Comparison of ENCODE assay signal across 19 cellular contexts in the genomic region with DNA sequence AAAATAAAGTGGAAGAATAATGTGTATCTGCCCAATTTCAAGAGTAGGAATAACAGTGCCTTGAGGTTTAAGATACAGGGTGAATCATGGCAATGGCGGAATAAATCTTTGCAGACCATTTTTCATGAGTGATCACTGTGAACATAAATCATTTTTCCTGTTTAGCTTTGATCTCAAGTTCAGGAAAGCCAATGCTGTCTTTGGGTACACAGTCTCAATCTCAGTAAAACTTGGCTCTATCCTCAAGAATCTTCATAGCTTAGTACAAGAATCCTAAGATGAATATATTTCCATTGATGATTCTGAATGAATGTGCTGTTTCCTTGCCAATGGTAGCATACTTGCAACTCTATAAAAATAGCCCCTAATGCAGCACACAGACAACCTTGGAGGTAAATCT. TPM values are rescaled to one million over a fixed set of nuclear protein-coding genes. Genes with fewer than 3 reads are reported as not detected.
DNase-seq lines count a peak whose midpoint lies in the region; ATAC-seq, FAIRE-seq and TF ChIP-seq lines count a peak whose summit lies in the region.
"Had no signal": no experiment of that assay in that cellular context is flagged by ENCODE, and none has a peak within 500 bp of the region (broad histone marks: within the 10 kb centered on the region; RNA-seq: fewer than 3 reads in every experiment).

No MANE protein-coding gene starts in this region.

- in situ Hi-C loops in GM12878 (cut with MboI) = loop anchor here (25.0 kb wide), 1 partner anchor 1266 kb away; a partner anchor contains a TSS

- no peaks in the 10 kb centered on the region for H3F3A ChIP-seq in smooth muscle cell (ENCODE audit: low read depth)

- no peaks in the 10 kb centered on the region for H3K27me3 ChIP-seq in liver (ENCODE audit: control insufficient read depth in 4 of 4, insufficient read depth in 4 of 4, low read length in 3 of 4)
- H3K27me3 ChIP-seq in right lobe of liver = no peaks in the 10 kb centered on the region
- no peaks in the 10 kb centered on the region for H3K27me3 ChIP-seq in GM12878 (replicated peaks in 1 of 2; ENCODE audit: control insufficient read depth in 2 of 2, insufficient read depth in 2 of 2, low read length in 1 of 2)
- H3K27me3 ChIP-seq in smooth muscle cell (ENCODE audit: low read depth) = no peaks in the 10 kb centered on the region
- H3K27me3 ChIP-seq in left lung = no peaks in the 10 kb centered on the region
- H3K27me3 ChIP-seq: foreskin keratinocyte, Peyer's patch had no signal

- no peak for FAIRE-seq in GM12878 (lab: Jason Lieb, UNC)
- FAIRE-seq: endometrium, kidney had no signal

- POLR2A ChIA-PET in GM12878 (lab: Charles Lee) = interaction anchor here (1.1 to 1.7 kb wide), 4 partner anchors 8 to 69 kb away, joined by 3 to 4 read pairs (median 4); no protein-coding TSS in a partner anchor

- DNase-seq in right lobe of liver (no peak), RPMI7951 (ENCODE audit: low read depth) (peak; percentile 37), GM12878 (ENCODE audit: low read depth, low spot score) (no peak), smooth muscle cell (lab: John Stamatoyannopoulos, UW; ENCODE audit: unreplicated experiment) (no peak), left lung (no peak)
- no peak for DNase-seq in central memory CD4-positive, alpha-beta T cell
- DNase-seq: COR-L47; foreskin keratinocyte; IMR-90; kidney; NCI-H1694; NCI-H774; Peyer's patch; posterior cingulate gyrus; stimulated activated CD4-positive, alpha-beta T cell treated with anti-CD3 and anti-CD28 coated beads, Interleukin-2, amount 100 ng/mL, for 24 hours; stimulated activated naive CD8-positive, alpha-beta T cell treated with anti-CD3 and anti-CD28 coated beads, Interleukin-15, amount 100 ng/mL, for 72 hours had no signal

- TF ChIP-seq EP300 in GM12878 (IDR thresholded peaks at IDR 0.05; ENCODE audit: borderline replicate concordance in 1 of 2, control insufficient read depth in 1 of 2, low read depth in 2 of 2, low read length in 2 of 2) = no peak

- no peak overlapping the region for H2AFZ ChIP-seq in GM12878 (ENCODE audit: control insufficient read depth, low read depth, low read length)
- no peak overlapping the region for H2AFZ ChIP-seq in smooth muscle cell (ENCODE audit: low read depth)

- no peak for TF ChIP-seq CTCF in liver (IDR thresholded peaks at IDR 0.05; ENCODE audit: low read depth, low read length, missing input control)
- no peak for TF ChIP-seq CTCF in right lobe of liver (IDR thresholded peaks at IDR 0.05)
- no peak for TF ChIP-seq CTCF in GM12878 (IDR thresholded peaks at IDR 0.05 in 2 of 3, conservative IDR thresholded peaks at IDR 0.05 in 1 of 3; ENCODE audit: control insufficient read depth in 2 of 3, extremely low read depth in 1 of 3, insufficient read depth in 1 of 3, low read depth in 3 of 3, low read length in 3 of 3)
- TF ChIP-seq CTCF in smooth muscle cell (IDR thresholded peaks at IDR 0.05; ENCODE audit: borderline replicate concordance, insufficient read depth, poor library complexity, severe bottlenecking) = no peak
- TF ChIP-seq CTCF in left lung (IDR thresholded peaks at IDR 0.05) = no peak

- CTCF ChIA-PET in GM12878 (lab: Yijun Ruan, JAX) = interaction anchor here (0.8 to 2.9 kb wide), 8 partner anchors 8 to 185 kb away, joined by 3 to 23 read pairs (median 6); no protein-coding TSS in a partner anchor

- peaks cover 3 to 32% (median 13%) of the 10 kb centered on the region in 4 donors for H3K4me1 ChIP-seq in liver (ENCODE audit: control insufficient read depth in 4 of 4, insufficient read depth in 4 of 4, low read length in 3 of 4)
- peaks cover 0 to 49% (median 17%) of the 10 kb centered on the region in 4 donors for H3K4me1 ChIP-seq in right lobe of liver
- peaks cover 13% of the 10 kb centered on the region; the same call in 1 of the 2 replicates for H3K4me1 ChIP-seq in GM12878 (ENCODE audit: control insufficient read depth, insufficient read depth, low read length)
- peaks cover 11% of the 10 kb centered on the region for H3K4me1 ChIP-seq in smooth muscle cell (ENCODE audit: low read depth)
- H3K4me1 ChIP-seq in left lung = peaks cover 9 to 93% of the 10 kb centered on the region in 2 donors

- no peak overlapping the region for H3K9ac ChIP-seq in liver (ENCODE audit: low read depth in 1 of 2, low read length in 2 of 2)
- H3K9ac ChIP-seq in GM12878 (ENCODE audit: control insufficient read depth, insufficient read depth, low read length) = no peak overlapping the region
- H3K9ac ChIP-seq in smooth muscle cell (ENCODE audit: low read depth) = no peak overlapping the region

- H3K27ac ChIP-seq in liver (ENCODE audit: low read depth in 1 of 2, low read length in 2 of 2) (no peak overlapping the region), right lobe of liver (no peak overlapping the region), GM12878 (ENCODE audit: control insufficient read depth, insufficient read depth) (no peak overlapping the region), smooth muscle cell (ENCODE audit: low read depth) (peak overlapping the region; percentile 0), left lung (peak overlapping the region in 1 of 2 donors; percentile 98)
- H3K27ac ChIP-seq: foreskin keratinocyte, HL-60, Peyer's patch had no signal

- 96% methylated on average over 1 of the region's 1 CpG for WGBS in liver
- 92% methylated on average over 1 of the region's 1 CpG for WGBS in right lobe of liver (ENCODE audit: insufficient coverage, low coverage, low lambda C conversion rate, missing lambda C conversion rate)
- 100% methylated on average over 1 of the region's 1 CpG for WGBS in GM12878 (ENCODE audit: insufficient coverage, insufficient replicate concordance, low lambda C conversion rate, missing lambda C conversion rate)
- 76% methylated on average over 1 of the region's 1 CpG for WGBS in smooth muscle cell (ENCODE audit: low lambda C conversion rate)

- TF ChIP-seq RAD21 in liver (IDR thresholded peaks at IDR 0.05) (no peak), GM12878 (IDR thresholded peaks at IDR 0.05; ENCODE audit: insufficient read depth, low read depth, low read length) (no peak)

- ATAC-seq in right lobe of liver (no peak), GM12878 (no peak), left lung (no peak)
- ATAC-seq: foreskin keratinocyte; stimulated activated naive CD8-positive, alpha-beta T cell treated with anti-CD3 and anti-CD28 coated beads, Interleukin-15, amount 100 ng/mL, for 72 hours had no signal

- RAD21 ChIA-PET in GM12878 (lab: Charles Lee; ENCODE audit: unreplicated experiment) = interaction anchor here (0.6 to 2.3 kb wide), 7 partner anchors 13 to 206 kb away, joined by 4 to 14 read pairs (median 6); no protein-coding TSS in a partner anchor

- H3K4me3 ChIP-seq in liver (ENCODE audit: low read depth in 1 of 3, low read length in 3 of 3) (no peak overlapping the region), right lobe of liver (no peak overlapping the region), GM12878 (no peak overlapping the region), smooth muscle cell (no peak overlapping the region), left lung (peak overlapping the region in 1 of 2 donors; percentile 77)
- H3K4me3 ChIP-seq: Peyer's patch had no signal

- H4K20me1 ChIP-seq in GM12878 (ENCODE audit: control insufficient read depth, insufficient read depth) (no peaks in the 10 kb centered on the region), smooth muscle cell (ENCODE audit: low read depth) (peaks cover 100% of the 10 kb centered on the region)

- BruUV-seq in GM12878 (replicated peaks; lab: Mats Ljungman, UMichigan) = no TSS peak

- peak overlapping the region; percentile 43 for H3K4me2 ChIP-seq in GM12878 (ENCODE audit: control insufficient read depth, insufficient read depth)
- no peak overlapping the region for H3K4me2 ChIP-seq in smooth muscle cell

- SMC1A ChIA-PET in GM12878 (lab: Charles Lee; ENCODE audit: uncharacterized antibody, unreplicated experiment) = interaction anchor here (0.7 to 5.7 kb wide), 10 partner anchors 12 to 184 kb away, joined by 3 to 43 read pairs (median 8); no protein-coding TSS in a partner anchor

- intact Hi-C loops in right lobe of liver (cut with DNase I) (no loop called here), GM12878 (cut with micrococcal nuclease; ENCODE audit: unreplicated experiment) (no loop called here), left lung (cut with DNase I) (no loop called here)

- TF ChIP-seq POLR2A in right lobe of liver (IDR thresholded peaks at IDR 0.05) (no peak), GM12878 (IDR thresholded peaks at IDR 0.05; ENCODE audit: low read depth, low read length) (no peak)

- H3K9me3 ChIP-seq in liver (ENCODE audit: control insufficient read depth in 4 of 4, low read length in 3 of 4) (no peaks in the 10 kb centered on the region), right lobe of liver (no peaks in the 10 kb centered on the region), GM12878 (replicated peaks; ENCODE audit: control insufficient read depth, insufficient read depth, low read length) (no peaks in the 10 kb centered on the region), smooth muscle cell (replicated peaks; ENCODE audit: low read depth) (no peaks in the 10 kb centered on the region), left lung (no peaks in the 10 kb centered on the region)
- H3K9me3 ChIP-seq: Peyer's patch had no signal

- H3K79me2 ChIP-seq in GM12878 (ENCODE audit: control insufficient read depth, insufficient read depth, low read length) (peaks cover 89% of the 10 kb centered on the region), smooth muscle cell (ENCODE audit: low read depth) (peaks cover 93% of the 10 kb centered on the region)

- H3K36me3 ChIP-seq in liver (ENCODE audit: control insufficient read depth in 4 of 4, insufficient read depth in 3 of 4, low read depth in 1 of 4, low read length in 3 of 4) (peaks cover 2 to 76% (median 39%) of the 10 kb centered on the region in 4 donors), right lobe of liver (peaks cover 5 to 53% (median 35%) of the 10 kb centered on the region in 4 donors), GM12878 (ENCODE audit: control insufficient read depth in 2 of 2, insufficient read depth in 2 of 2, low read length in 1 of 2) (peaks cover 0 to 11% of the 10 kb centered on the region in 2 experiments; a peak in 3 of 4 replicates), smooth muscle cell (ENCODE audit: low read depth) (peaks cover 40% of the 10 kb centered on the region), left lung (peaks cover 0 to 62% of the 10 kb centered on the region in 2 donors)

RNA-seq across cellular contexts. Expression of a gene that starts 6.8 kb away (rescaled TPM):
- total RNA-seq in liver (100 to 1,000 TPM in 1 of 2 donors, 10 to 100 TPM in 1; 20.8 to 444 TPM), right lobe of liver (100 to 1,000 TPM; 118 to 726 (median 515) TPM), GM12878 (2014; rRNA removed) (70.4 and 89.2 TPM in 2 replicates), GM12878 (2014; rRNA removed; fragmentation: Illumina TruSeq; extraction: Trizol) (112 and 115 TPM in 2 replicates), GM12878 (2021) (97.0 and 102 TPM in 2 replicates), smooth muscle cell (189 and 239 TPM in 2 replicates), left lung (100 to 1,000 TPM in 1 of 2 donors, 10 to 100 TPM in 1; 98.1 to 425 TPM)
- polyA plus RNA-seq in liver (100 to 1,000 TPM; 134 to 185 TPM), GM12878 (2011; rRNA removed) (173 and 276 TPM in 2 replicates), GM12878 (2014; fragmentation: Illumina TruSeq; extraction: Trizol) (96.3 and 122 TPM in 2 replicates), GM12878 (2014; fragmentation: Nextera tagmentation; extraction: Ambion mirVana) (10 to 100 TPM; 28.3 to 29.9 TPM), GM12878 (2014; rRNA removed) (43.6 and 60.3 TPM in 2 replicates), GM12878 (2016; fragmentation: Nextera tagmentation; extraction: Ambion mirVana) (10 to 100 TPM; 67.5 to 79.6 TPM), smooth muscle cell (49.1 and 53.3 TPM in 2 replicates)
- 231 and 289 TPM in 2 replicates for total RNA-seq in RPMI7951 (2014; rRNA removed; shearing (Covaris generic))
- total RNA-seq in GM12878 (2013; cell fraction: nucleolus; rRNA removed) = 297 and 310 TPM in 2 replicates
- 32.0 TPM for polyA plus RNA-seq in GM12878 (2011; ENCODE audit: low read depth)
- polyA plus RNA-seq in GM12878 (2011; cell fraction: cytosol; rRNA removed) = 44.5 and 59.5 TPM in 2 replicates
- 67.0 and 82.7 TPM in 2 replicates for polyA plus RNA-seq in GM12878 (2011; cell fraction: nucleus; rRNA removed)
- 61.5 and 107 TPM in 2 replicates for polyA plus RNA-seq in GM12878 (2012)
- polyA minus RNA-seq in GM12878 (2011; rRNA and poly(A)+ RNA removed) = 113 and 151 TPM in 2 replicates
- 137 and 168 TPM in 2 replicates for polyA minus RNA-seq in GM12878 (2011; cell fraction: cytosol; rRNA and poly(A)+ RNA removed)
- polyA minus RNA-seq in GM12878 (2011; cell fraction: nucleus; rRNA and poly(A)+ RNA removed) = 153 and 201 TPM in 2 replicates
